Comparison of ENCODE assay signal across 12 cellular contexts in genomic region chr13:62305758-62306157, GRCh38.
DNase-seq lines count a peak whose midpoint lies in the region; ATAC-seq and FAIRE-seq lines count a peak whose summit lies in the region.
"Had no signal": no experiment of that assay in that cellular context is flagged by ENCODE, and none has a peak within 500 bp of the region (broad histone marks: within the 10 kb centered on the region; RNA-seq: fewer than 3 reads in every experiment).

No MANE protein-coding gene starts in this region.

- no peaks in the 10 kb centered on the region for H3K36me3 ChIP-seq in SJCRH30
- H3K36me3 ChIP-seq: brain microvascular endothelial cell, prostate gland had no signal

- peak overlapping the region; percentile 29 for H3K4me3 ChIP-seq in SJCRH30
- H3K4me3 ChIP-seq: prostate gland had no signal

- peaks cover 12% of the 10 kb centered on the region for H3K4me1 ChIP-seq in SJCRH30
- H3K4me1 ChIP-seq: prostate gland had no signal

- no peak for DNase-seq in GM18507 (ENCODE audit: extremely low spot score, insufficient read length, low read depth)
- DNase-seq in SJCRH30 = peak in 1 of 2 experiments; percentile 18
- DNase-seq in stimulated activated CD4-positive, alpha-beta T cell treated with anti-CD3 and anti-CD28 coated beads, Interleukin-2, amount 100 ng/mL, for 48 hours = no peak
- no peak for DNase-seq in hypothalamus (lab: John Stamatoyannopoulos, UW)
- no peak for DNase-seq in iPS-NIHi11 (ENCODE audit: low spot score)
- no peak for DNase-seq in HPDE6-E6E7 (ENCODE audit: extremely low spot score)
- DNase-seq: brain microvascular endothelial cell, left cardiac atrium, NCI-H510A had no signal

- peak; percentile 69 for FAIRE-seq in GM18507 (lab: Jason Lieb, UNC)

- peak; percentile 97 for ATAC-seq in GM21390 (IDR thresholded peaks at IDR 0.05; ENCODE audit: unreplicated experiment)
- peak; percentile 95 for ATAC-seq in HG03066 (IDR thresholded peaks at IDR 0.05; ENCODE audit: low read depth, unreplicated experiment)
- ATAC-seq: left cardiac atrium had no signal

- H3K27ac ChIP-seq in SJCRH30 = peak overlapping the region; percentile 47
- H3K27ac ChIP-seq: brain microvascular endothelial cell, prostate gland had no signal

- no peaks in the 10 kb centered on the region; the same call in 1 of the 2 replicates for H3K9me3 ChIP-seq in SJCRH30 (replicated peaks)
- H3K9me3 ChIP-seq: prostate gland had no signal

- H3K27me3 ChIP-seq in SJCRH30 = no peaks in the 10 kb centered on the region
- H3K27me3 ChIP-seq: brain microvascular endothelial cell had no signal
